ENCODE assay signal across 7 cellular contexts in genomic region chr1:176648556-176648955, GRCh38.
"Had no signal": no experiment of that assay in that cellular context is flagged by ENCODE, and none has a peak within 500 bp of the region (broad histone marks: within the 10 kb centered on the region; RNA-seq: fewer than 3 reads in every experiment).

No MANE protein-coding gene starts in this region.

- H3K27me3 Mint-ChIP-seq: IgD-negative memory B cell had no signal

- H3K4me3 Mint-ChIP-seq: HFFc6, IgD-negative memory B cell had no signal

- DNase-seq: GOT3, H7, HFFc6, KG1 had no signal

- H3K4me3 ChIP-seq: HAP-1 had no signal

- H3K27ac Mint-ChIP-seq: HFFc6, IgD-negative memory B cell had no signal

- H3K36me3 Mint-ChIP-seq: IgD-negative memory B cell had no signal

- H3K4me1 Mint-ChIP-seq: IgD-negative memory B cell had no signal

- FAIRE-seq: HepG2 had no signal
